Comparison of ENCODE assay signal across 19 cellular contexts in genomic region chr10:77346031-77346430, GRCh38.
"Had no signal": no experiment of that assay in that cellular context is flagged by ENCODE, and none has a peak within 500 bp of the region (broad histone marks: within the 10 kb centered on the region; RNA-seq: fewer than 3 reads in every experiment).

No MANE protein-coding gene starts in this region.

- DNase-seq: activated CD4-positive, alpha-beta T cell treated with anti-CD3 and anti-CD28 coated beads, Interleukin-2, amount 10 ng/mL, durations not matched to agents 24 days and 14 days; activated CD4-positive, CD25-positive, alpha-beta regulatory T cell treated with anti-CD3 and anti-CD28 coated beads, Interleukin-2, amount 50 U/mL, for 72 hours; activated effector memory CD4-positive, alpha-beta T cell treated with Interleukin-2 at 50 U/mL for 16 hours; activated naive CD4-positive, alpha-beta T cell treated with anti-CD3 and anti-CD28 coated beads for 36 hours; activated naive CD8-positive, alpha-beta T cell treated with anti-CD3 and anti-CD28 coated beads, Interleukin-2, amount 10 ng/mL, durations not matched to agents 7 days and 5 days; activated T-cell treated with anti-CD3 and anti-CD28 coated beads for 4 hours; amniotic stem cell; brain microvascular endothelial cell; dorsolateral prefrontal cortex; effector memory CD4-positive, alpha-beta T cell; glutamatergic neuron; islet precursor cell; left colon; naive B cell; nephron progenitor cell; right lobe of liver; stimulated activated CD4-positive, alpha-beta T cell treated with anti-CD3 and anti-CD28 coated beads, Interleukin-2, amount 100 ng/mL, for 48 hours; stimulated activated naive CD4-positive, alpha-beta T cell treated with Interleukin-2 at 50 U/mL for 16 hours; transverse colon had no signal
